In the genomic region with DNA sequence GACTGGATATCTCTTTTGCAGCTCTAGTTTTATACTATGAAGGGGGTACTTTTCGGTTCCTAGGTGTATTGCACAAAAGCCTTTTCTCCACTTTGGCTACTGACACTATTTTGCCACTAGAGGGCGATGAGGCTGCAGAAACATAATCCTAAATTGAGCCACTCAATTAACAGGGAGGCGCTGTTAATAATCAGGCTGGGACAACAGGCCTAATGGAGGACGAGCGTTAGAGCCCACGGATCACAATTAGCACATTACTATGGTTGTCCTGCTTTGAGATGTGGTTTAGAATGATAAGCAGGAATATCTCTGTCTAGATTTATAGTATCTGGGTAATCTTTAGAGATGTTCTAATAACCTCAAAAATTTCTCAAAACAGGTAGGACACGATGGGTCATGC, we compare ENCODE assay signal across 8 cellular contexts.
DNase-seq lines count a peak whose midpoint lies in the region; ATAC-seq and TF ChIP-seq lines count a peak whose summit lies in the region.

No MANE protein-coding gene starts in this region.

- WGBS in mesenchymal stem cell = 15% methylated on average over 7 of the region's 7 CpGs

- intact Hi-C loops in CD4-positive, alpha-beta T cell (cut with DNase I, micrococcal nuclease) = loop anchor here (5.0 kb wide), 1 partner anchor 710 kb away; no protein-coding TSS in a partner anchor

- no peaks in the 10 kb centered on the region for H3K27me3 ChIP-seq in CD4-positive, alpha-beta T cell (ENCODE audit: control insufficient read depth, insufficient read depth, low read length)
- peaks cover 8 to 11% of the 10 kb centered on the region in 2 experiments for H3K27me3 ChIP-seq in mesenchymal stem cell (ENCODE audit: control insufficient read depth in 1 of 2, insufficient read depth in 1 of 2, low read length in 2 of 2)

- H2BK5ac ChIP-seq in mesenchymal stem cell (ENCODE audit: low read depth, low read length, poor library complexity, severe bottlenecking) = no peak overlapping the region

- no peaks in the 10 kb centered on the region for H3K36me3 Mint-ChIP-seq in CD4-positive, alpha-beta T cell (ENCODE audit: low read depth)

- H3K4ac ChIP-seq in mesenchymal stem cell (ENCODE audit: low read depth in 1 of 2, low read length in 2 of 2) = no peak overlapping the region

- no peaks in the 10 kb centered on the region for H3K9me3 ChIP-seq in CD4-positive, alpha-beta T cell (ENCODE audit: control insufficient read depth, low read length)
- H3K9me3 ChIP-seq in mesenchymal stem cell (ENCODE audit: control insufficient read depth, low read length) = no peaks in the 10 kb centered on the region

- no peak overlapping the region for H2BK12ac ChIP-seq in mesenchymal stem cell (ENCODE audit: low read length in 2 of 2)

- no peaks in the 10 kb centered on the region for H3K9me3 Mint-ChIP-seq in CD4-positive, alpha-beta T cell

- H3K36me3 ChIP-seq in mesenchymal stem cell (ENCODE audit: control insufficient read depth in 1 of 2, insufficient read depth in 2 of 2, low read depth in 1 of 2, low read length in 2 of 2) = no peaks in the 10 kb centered on the region

- no peak overlapping the region for H2BK120ac ChIP-seq in mesenchymal stem cell (ENCODE audit: low read depth, low read length)

- no peak overlapping the region for H3K27ac ChIP-seq in CD4-positive, alpha-beta T cell (ENCODE audit: low read depth, low read length)
- no peak overlapping the region for H3K27ac ChIP-seq in mesenchymal stem cell (ENCODE audit: low read length, poor library complexity, severe bottlenecking)

- H3K4me2 ChIP-seq in mesenchymal stem cell (ENCODE audit: low read length, poor library complexity, severe bottlenecking) = no peak overlapping the region

- no peaks in the 10 kb centered on the region for H3K27me3 Mint-ChIP-seq in CD4-positive, alpha-beta T cell

- TF ChIP-seq CTCF in CD4-positive, alpha-beta T cell (IDR thresholded peaks at IDR 0.05) = peak; percentile 92

- no peak overlapping the region for H2AK5ac ChIP-seq in mesenchymal stem cell (ENCODE audit: low read length, severe bottlenecking)

- H3K14ac ChIP-seq in mesenchymal stem cell (ENCODE audit: low read length in 2 of 2) = no peak overlapping the region

- no peaks in the 10 kb centered on the region for H3K4me1 Mint-ChIP-seq in CD4-positive, alpha-beta T cell (ENCODE audit: low read depth)

- no peak overlapping the region for H4K8ac ChIP-seq in mesenchymal stem cell (ENCODE audit: low read length)

- POLR2A ChIA-PET in CD4-positive, alpha-beta T cell (lab: Charles Lee) = no interaction called here

- no peaks in the 10 kb centered on the region for H3K79me1 ChIP-seq in mesenchymal stem cell (replicated peaks; ENCODE audit: low read length, poor library complexity, severe bottlenecking)

- H4K91ac ChIP-seq in mesenchymal stem cell (ENCODE audit: low read length) = no peak overlapping the region

- H3K9ac ChIP-seq in mesenchymal stem cell (ENCODE audit: low read length) = no peak overlapping the region

- no peak overlapping the region for H3K18ac ChIP-seq in mesenchymal stem cell (ENCODE audit: low read depth in 1 of 2, low read length in 2 of 2)

- DNase-seq in CD4-positive, alpha-beta T cell = peak in 8 of 10 experiments; percentile 3 to 40 (median 16)
- DNase-seq in NCI-H2227 treated with DMSO at 0.1 percent for 48 hours (lab: John Stamatoyannopoulos, UW) (peak; percentile 32), ecto neural progenitor cell (ENCODE audit: low spot score) (peak; percentile 51), mesenchymal stem cell (peak; percentile 78)
- peak; percentile 41 for DNase-seq in activated CD4-positive, CD25-positive, alpha-beta regulatory T cell treated with anti-CD3 and anti-CD28 coated beads, Interleukin-2, amount 50 U/mL, for 72 hours
- DNase-seq in stimulated activated naive CD4-positive, alpha-beta T cell treated with Interleukin-2 at 50 U/mL for 16 hours (lab: John Stamatoyannopoulos, UW) = peak; percentile 12

- H3K4me1 ChIP-seq in mesenchymal stem cell (ENCODE audit: control insufficient read depth, insufficient read depth, low read depth, low read length) = no peaks in the 10 kb centered on the region

- H3K23ac ChIP-seq in mesenchymal stem cell (ENCODE audit: low read length in 2 of 2) = no peak overlapping the region

- no peak overlapping the region for H3K4me3 ChIP-seq in mesenchymal stem cell (ENCODE audit: insufficient read depth in 1 of 2, low read depth in 1 of 2, low read length in 2 of 2)

- no peak overlapping the region for H3K27ac Mint-ChIP-seq in CD4-positive, alpha-beta T cell

- no peak overlapping the region for H3K4me3 Mint-ChIP-seq in CD4-positive, alpha-beta T cell

- CTCF ChIA-PET in CD4-positive, alpha-beta T cell (lab: Charles Lee) = interaction anchor here (1.9 kb wide), 1 partner anchor 158 kb away, joined by 5 read pairs; no protein-coding TSS in a partner anchor

- ATAC-seq in CD4-positive, alpha-beta T cell (ENCODE audit: poor library complexity) = no peak
- ATAC-seq in GM19043 (IDR thresholded peaks at IDR 0.05; ENCODE audit: low read depth, unreplicated experiment) = peak; percentile 44
- peak; percentile 49 for ATAC-seq in HG03342 (IDR thresholded peaks at IDR 0.05; ENCODE audit: unreplicated experiment)

- no peak overlapping the region for H2AFZ ChIP-seq in mesenchymal stem cell (ENCODE audit: low read depth, low read length)

- H2BK15ac ChIP-seq in mesenchymal stem cell (ENCODE audit: low read depth, poor library complexity, severe bottlenecking) = no peak overlapping the region

Comparison
In these comparisons a context has a peak if more than half of its experiments do, and no peak if none do; other contexts are left out.
1. DNase-seq: peak in every context shown above with its lines; median percentile 78 in mesenchymal stem cell; 51 in ecto neural progenitor cell; 41 in activated CD4-positive, CD25-positive, alpha-beta regulatory T cell treated with anti-CD3 and anti-CD28 coated beads, Interleukin-2, amount 50 U/mL, for 72 hours; 32 in NCI-H2227 treated with DMSO at 0.1 percent for 48 hours; 16 in CD4-positive, alpha-beta T cell; 12 in stimulated activated naive CD4-positive, alpha-beta T cell treated with Interleukin-2 at 50 U/mL for 16 hours.